8 cellular contexts compared by ENCODE assay signal in the genomic region with DNA sequence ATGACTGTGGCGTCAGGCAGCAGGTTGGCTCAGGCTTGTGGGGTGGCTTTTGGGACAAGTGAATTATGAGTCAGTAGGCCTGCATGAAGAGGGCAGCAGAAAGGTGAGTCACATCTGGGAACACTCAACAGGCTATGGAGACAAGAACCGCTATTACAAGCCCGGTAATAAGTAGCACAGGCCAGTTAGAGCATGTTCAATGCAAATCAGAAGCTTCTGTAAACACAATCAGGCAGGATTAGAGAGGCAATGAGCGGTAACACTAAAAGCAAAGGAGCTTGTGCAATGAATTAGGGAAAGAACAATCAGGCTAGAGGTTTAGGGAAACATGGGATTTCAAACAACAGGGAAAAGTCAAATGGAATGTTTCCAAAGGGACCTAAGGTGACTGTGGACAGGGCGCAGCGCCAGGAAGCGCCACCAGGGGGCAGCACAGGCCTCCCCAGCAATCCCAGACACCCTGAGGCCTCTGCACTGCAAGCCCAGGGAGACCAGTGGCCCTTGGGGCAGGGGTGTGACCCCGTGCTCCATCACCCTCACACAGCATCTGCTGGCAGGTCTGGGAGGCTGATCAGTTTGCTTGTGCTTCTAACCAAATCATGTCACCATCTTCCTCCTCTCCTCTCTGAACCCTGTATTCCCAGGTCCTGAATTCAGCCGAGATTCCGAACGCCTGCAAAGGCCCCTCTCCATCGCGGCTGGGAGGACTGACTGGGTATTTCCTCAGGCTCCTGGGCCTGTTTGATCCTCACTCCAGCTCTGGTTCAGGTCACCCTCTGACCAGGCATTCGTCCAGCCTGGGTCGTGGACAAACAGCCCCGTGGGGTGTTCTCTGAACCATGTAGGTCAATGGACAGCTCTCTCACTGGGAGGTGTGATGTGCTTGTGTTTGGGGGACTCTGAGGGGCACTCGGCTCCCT. TPM values are rescaled to one million over a fixed set of nuclear protein-coding genes. Genes with fewer than 3 reads are reported as not detected.
DNase-seq lines count a peak whose midpoint lies in the region; ATAC-seq, FAIRE-seq and TF ChIP-seq lines count a peak whose summit lies in the region.

No MANE protein-coding gene starts in this region.

- no peak overlapping the region for H2AFZ ChIP-seq in endothelial cell of umbilical vein (ENCODE audit: low read depth, low read length)

- intact Hi-C loops in endothelial cell of umbilical vein (cut with micrococcal nuclease) (loop anchor here (1.0 to 10.0 kb wide), 7 partner anchors 32 to 596 kb away; a partner anchor contains a TSS), mucosa of descending colon (cut with DNase I, micrococcal nuclease) (loop anchor here in 1 of 2 donors (5.0 kb wide), 1 partner anchor 34 kb away; no protein-coding TSS in a partner anchor)

- H3K79me2 ChIP-seq in endothelial cell of umbilical vein (ENCODE audit: control insufficient read depth, insufficient read depth, low read length), result no peaks in the 10 kb centered on the region

- no peak overlapping the region for H3K9ac ChIP-seq in endothelial cell of umbilical vein (replicated peaks; ENCODE audit: extremely low read depth, insufficient read depth, low read length)

- peak; percentile 93 for TF ChIP-seq CTCF in AG10803 (conservative IDR thresholded peaks at IDR 0.05; ENCODE audit: low read length)
- TF ChIP-seq CTCF in endothelial cell of umbilical vein (IDR thresholded peaks at IDR 0.05; ENCODE audit: extremely low read depth in 1 of 2, insufficient read depth in 1 of 2, low read depth in 1 of 2, low read length in 2 of 2), result peak; percentile 99
- peak; percentile 96 for TF ChIP-seq CTCF in mucosa of descending colon (IDR thresholded peaks at IDR 0.05)

- H3K9me1 ChIP-seq in endothelial cell of umbilical vein (replicated peaks; ENCODE audit: control insufficient read depth, extremely low read depth, insufficient read depth, low read length), result no peaks in the 10 kb centered on the region

- H3K4me1 ChIP-seq in endothelial cell of umbilical vein (ENCODE audit: control insufficient read depth, extremely low read depth, insufficient read depth, low read length) (peaks cover 70% of the 10 kb centered on the region), mucosa of descending colon (ENCODE audit: low read depth) (no peaks in the 10 kb centered on the region)

- dilution Hi-C loops in endothelial cell of umbilical vein (cut with MboI; ENCODE audit: extremely low pct_ligation_motif_present, low sequenced_read_pairs), result no loop called here

- ATAC-seq in GM18907 (IDR thresholded peaks at IDR 0.05; ENCODE audit: unreplicated experiment) (peak; percentile 71), HG03378 (IDR thresholded peaks at IDR 0.05; ENCODE audit: unreplicated experiment) (peak; percentile 60), mucosa of descending colon (peak; percentile 80)

- H3K9me3 ChIP-seq in endothelial cell of umbilical vein (replicated peaks; ENCODE audit: control insufficient read depth, insufficient read depth, low read length) (no peaks in the 10 kb centered on the region), mucosa of descending colon (no peaks in the 10 kb centered on the region)

- CTCF ChIA-PET in endothelial cell of umbilical vein (lab: Charles Lee), result interaction anchor here (0.5 to 6.2 kb wide), 10 partner anchors 12 to 422 kb away, joined by 3 to 159 read pairs (median 5); no protein-coding TSS in a partner anchor

- POLR2A ChIA-PET in endothelial cell of umbilical vein (lab: Charles Lee), result interaction anchor here (0.6 kb wide), 1 partner anchor 418 kb away, joined by 7 read pairs; no protein-coding TSS in a partner anchor

- no peak overlapping the region for H3K4me3 ChIP-seq in AG10803 (ENCODE audit: low read length)
- no peak overlapping the region for H3K4me3 ChIP-seq in endothelial cell of umbilical vein (replicated peaks in 1 of 3; ENCODE audit: insufficient read depth in 1 of 3, low read depth in 1 of 3, low read length in 3 of 3)
- H3K4me3 ChIP-seq in mucosa of descending colon, result no peak overlapping the region

- H3K36me3 ChIP-seq in endothelial cell of umbilical vein (ENCODE audit: control insufficient read depth in 2 of 2, extremely low read depth in 1 of 2, insufficient read depth in 2 of 2, low read length in 2 of 2), result no peaks in the 10 kb centered on the region
- H3K36me3 ChIP-seq in mucosa of descending colon (ENCODE audit: low read depth), result no peaks in the 10 kb centered on the region

- peak overlapping the region; percentile 42 for H3K27ac ChIP-seq in endothelial cell of umbilical vein (ENCODE audit: insufficient read depth, low read depth, low read length)

- TF ChIP-seq POLR2A in endothelial cell of umbilical vein (IDR thresholded peaks at IDR 0.05; ENCODE audit: low read depth, low read length), result no peak

- H4K20me1 ChIP-seq in endothelial cell of umbilical vein (replicated peaks; ENCODE audit: control insufficient read depth, extremely low read depth, insufficient read depth, low read length), result no peaks in the 10 kb centered on the region

- DNase-seq in AG10803 (ENCODE audit: low read depth) (peak; percentile 56), NCI-H82 (lab: John Stamatoyannopoulos, UW) (peak; percentile 69), endothelial cell of umbilical vein (ENCODE audit: low read depth, low spot score) (peak; percentile 81), mucosa of descending colon (peak; percentile 69 to 84 (median 81))
- DNase-seq in activated CD8-positive, alpha-beta memory T cell treated with anti-CD3 and anti-CD28 coated beads for 48 hours (ENCODE audit: low read depth in 2 of 3, low spot score in 2 of 3), result peak; percentile 14 to 55 (median 55)
- DNase-seq in stimulated activated CD8-positive, alpha-beta memory T cell treated with anti-CD3 and anti-CD28 coated beads, Interleukin-7, amount 100 ng/mL, for 24 hours (ENCODE audit: low read depth), result peak; percentile 29

- no peaks in the 10 kb centered on the region for H3K27me3 ChIP-seq in endothelial cell of umbilical vein (ENCODE audit: control insufficient read depth in 2 of 2, insufficient read depth in 2 of 2, low read length in 2 of 2)

- peak; percentile 92 for FAIRE-seq in endothelial cell of umbilical vein (lab: Jason Lieb, UNC)

- no TSS peak for BruUV-seq in endothelial cell of umbilical vein (replicated peaks; lab: Mats Ljungman, UMichigan)

- peak overlapping the region; percentile 59 for H3K4me2 ChIP-seq in endothelial cell of umbilical vein (ENCODE audit: insufficient read depth, low read length)

TF ChIP-seq in endothelial cell of umbilical vein, 7 proteins besides CTCF, POLR2A, EP300 and RAD21:
- TF ChIP-seq, protein P1, sequence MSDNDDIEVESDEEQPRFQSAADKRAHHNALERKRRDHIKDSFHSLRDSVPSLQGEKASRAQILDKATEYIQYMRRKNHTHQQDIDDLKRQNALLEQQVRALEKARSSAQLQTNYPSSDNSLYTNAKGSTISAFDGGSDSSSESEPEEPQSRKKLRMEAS (IDR thresholded peaks at IDR 0.05; ENCODE audit: insufficient read depth, insufficient read length), result no peak
- TF ChIP-seq FOS (IDR thresholded peaks at IDR 0.05; ENCODE audit: borderline replicate concordance, insufficient read depth, low read length), result peak; percentile 75
- TF ChIP-seq GATA2 (IDR thresholded peaks at IDR 0.05; ENCODE audit: insufficient read depth, insufficient read length, low read depth, low read length), result no peak
- peak; percentile 47 for TF ChIP-seq JUN (IDR thresholded peaks at IDR 0.05; ENCODE audit: borderline replicate concordance, insufficient read depth, insufficient read length, low read depth)
- TF ChIP-seq POLR2AphosphoS5 (IDR thresholded peaks at IDR 0.05; ENCODE audit: insufficient read depth, low read depth, low read length), result peak; percentile 16
- TF ChIP-seq EZH2 (IDR thresholded peaks at IDR 0.05; ENCODE audit: borderline replicate concordance, low read depth, low read length, severe bottlenecking), result no peak
- no peak for TF ChIP-seq MYC (IDR thresholded peaks at IDR 0.05; ENCODE audit: low read depth, low read length)

RNA-seq across cellular contexts. Expression of a gene that starts 50.0 kb away (rescaled TPM):
- total RNA-seq in endothelial cell of umbilical vein, result 131 and 150 TPM in 2 replicates
- 41.8 and 88.4 TPM in 2 replicates for polyA plus RNA-seq in endothelial cell of umbilical vein
- polyA plus RNA-seq in endothelial cell of umbilical vein (2011; cell fraction: cytosol; rRNA removed), result 149 and 163 TPM in 2 replicates
- polyA plus RNA-seq in endothelial cell of umbilical vein (2011; cell fraction: nucleus; rRNA removed), result 79.6 and 94.2 TPM in 2 replicates
- polyA plus RNA-seq in endothelial cell of umbilical vein (2012), result 185 and 199 TPM in 2 replicates
- 86.3 and 98.1 TPM in 2 replicates for polyA minus RNA-seq in endothelial cell of umbilical vein
- 143 TPM for polyA minus RNA-seq in endothelial cell of umbilical vein (2011; cell fraction: cytosol; rRNA and poly(A)+ RNA removed)
- polyA minus RNA-seq in endothelial cell of umbilical vein (2011; cell fraction: nucleus; rRNA and poly(A)+ RNA removed), result 64.9 and 68.3 TPM in 2 replicates
- 100 to 1,000 TPM in 1 of 3 donors, 10 to 100 TPM in 2; 63.6 to 124 (median 65.5) TPM for total RNA-seq in mucosa of descending colon

Comparison
In these comparisons a context has a peak if more than half of its experiments do, and no peak if none do; other contexts are left out.
1. DNase-seq: peak in every context shown above with its lines; median percentile 81 in endothelial cell of umbilical vein; 81 in mucosa of descending colon; 69 in NCI-H82; 56 in AG10803; 55 in activated CD8-positive, alpha-beta memory T cell treated with anti-CD3 and anti-CD28 coated beads for 48 hours; 29 in stimulated activated CD8-positive, alpha-beta memory T cell treated with anti-CD3 and anti-CD28 coated beads, Interleukin-7, amount 100 ng/mL, for 24 hours.